In genomic region chr3:150443331-150443741, GRCh38 we compare ENCODE assay signal across 19 cellular contexts. TPM values are rescaled to one million over a fixed set of nuclear protein-coding genes. Genes with fewer than 3 reads are reported as not detected.
DNase-seq lines count a peak whose midpoint lies in the region; FAIRE-seq and TF ChIP-seq lines count a peak whose summit lies in the region.
"Had no signal": no experiment of that assay in that cellular context is flagged by ENCODE, and none has a peak within 500 bp of the region (broad histone marks: within the 10 kb centered on the region; RNA-seq: fewer than 3 reads in every experiment).

No MANE protein-coding gene starts in this region.

- no peak overlapping the region for H3K4me3 ChIP-seq in endothelial cell of umbilical vein (replicated peaks in 1 of 3; ENCODE audit: insufficient read depth in 1 of 3, low read depth in 1 of 3, low read length in 3 of 3)
- peak overlapping the region; percentile 1 for H3K4me3 ChIP-seq in osteoblast (ENCODE audit: insufficient read depth, low read length)
- no peak overlapping the region for H3K4me3 ChIP-seq in dorsolateral prefrontal cortex
- no peak overlapping the region for H3K4me3 ChIP-seq in suprapubic skin
- H3K4me3 ChIP-seq: right lobe of liver, SK-N-MC, uterus had no signal

- DNase-seq in ELR (ENCODE audit: low read depth) (peak; percentile 65), RPMI7951 (ENCODE audit: low read depth) (peak; percentile 21), endothelial cell of umbilical vein (ENCODE audit: low read depth, low spot score) (no peak), osteoblast (ENCODE audit: insufficient read length, low spot score, missing footprints) (no peak), dorsolateral prefrontal cortex (no peak), cortex of kidney (lab: John Stamatoyannopoulos, UW) (no peak), suprapubic skin (ENCODE audit: low spot score in 2 of 2) (no peak), NCI-H1417 treated with DMSO at 0.1 percent for 48 hours (lab: John Stamatoyannopoulos, UW) (no peak)
- DNase-seq: activated gamma-delta T cell treated with Interleukin-2 at 50 U/mL for 16 hours; CD8-positive, alpha-beta memory T cell; NCI-H1105; NCI-H526; occipital lobe; right lobe of liver; stimulated activated CD4-positive, alpha-beta T cell treated with anti-CD3 and anti-CD28 coated beads, Interleukin-1b, Interleukin-23, amount 100 ng/mL, for 48 hours; uterus had no signal

- CTCF ChIA-PET in endothelial cell of umbilical vein (lab: Charles Lee): interaction anchor here (1.7 kb wide), 1 partner anchor 11 kb away, joined by 4 read pairs; no protein-coding TSS in a partner anchor

- no TSS peak for BruUV-seq in endothelial cell of umbilical vein (replicated peaks; lab: Mats Ljungman, UMichigan)

- TF ChIP-seq POLR2A in endothelial cell of umbilical vein (IDR thresholded peaks at IDR 0.05; ENCODE audit: low read depth, low read length) (no peak), suprapubic skin (IDR thresholded peaks at IDR 0.05) (no peak)

- H3K4me1 ChIP-seq in endothelial cell of umbilical vein (ENCODE audit: control insufficient read depth, extremely low read depth, insufficient read depth, low read length) (peaks cover 49% of the 10 kb centered on the region), osteoblast (ENCODE audit: insufficient read depth, low read length) (peaks cover 44% of the 10 kb centered on the region), suprapubic skin (peaks cover 12% of the 10 kb centered on the region)

- no peaks in the 10 kb centered on the region for H3K9me3 ChIP-seq in endothelial cell of umbilical vein (replicated peaks; ENCODE audit: control insufficient read depth, insufficient read depth, low read length)
- H3K9me3 ChIP-seq in osteoblast (ENCODE audit: low read depth, low read length): no peaks in the 10 kb centered on the region
- no peaks in the 10 kb centered on the region for H3K9me3 ChIP-seq in suprapubic skin
- H3K9me3 ChIP-seq: right lobe of liver, uterus had no signal

- H3K9ac ChIP-seq in endothelial cell of umbilical vein (replicated peaks; ENCODE audit: extremely low read depth, insufficient read depth, low read length): no peak overlapping the region
- H3K9ac ChIP-seq: KMS-11 had no signal

- H3K27me3 ChIP-seq in endothelial cell of umbilical vein (ENCODE audit: control insufficient read depth in 2 of 2, insufficient read depth in 2 of 2, low read length in 2 of 2) (no peaks in the 10 kb centered on the region), osteoblast (ENCODE audit: insufficient read depth, low read length) (no peaks in the 10 kb centered on the region), dorsolateral prefrontal cortex (no peaks in the 10 kb centered on the region), suprapubic skin (no peaks in the 10 kb centered on the region)
- H3K27me3 ChIP-seq: right lobe of liver, uterus had no signal

- TF ChIP-seq EP300 in suprapubic skin (IDR thresholded peaks at IDR 0.05): no peak

- no peak overlapping the region for H2AFZ ChIP-seq in endothelial cell of umbilical vein (ENCODE audit: low read depth, low read length)
- no peak overlapping the region for H2AFZ ChIP-seq in osteoblast (ENCODE audit: low read length)

- 89% methylated on average over 2 of the region's 2 CpGs for WGBS in suprapubic skin

- H3K4me2 ChIP-seq in endothelial cell of umbilical vein (ENCODE audit: insufficient read depth, low read length) (no peak overlapping the region), osteoblast (ENCODE audit: insufficient read depth, low read length) (peak overlapping the region; percentile 6)
- H3K4me2 ChIP-seq: KMS-11 had no signal

- H3K9me1 ChIP-seq in endothelial cell of umbilical vein (replicated peaks; ENCODE audit: control insufficient read depth, extremely low read depth, insufficient read depth, low read length): no peaks in the 10 kb centered on the region

- H4K20me1 ChIP-seq in endothelial cell of umbilical vein (replicated peaks; ENCODE audit: control insufficient read depth, extremely low read depth, insufficient read depth, low read length): peaks cover 8% of the 10 kb centered on the region
- peaks cover 46% of the 10 kb centered on the region for H4K20me1 ChIP-seq in osteoblast (ENCODE audit: insufficient read depth, low read length)

- H3K79me2 ChIP-seq in endothelial cell of umbilical vein (ENCODE audit: control insufficient read depth, insufficient read depth, low read length) (peaks cover 86% of the 10 kb centered on the region), osteoblast (ENCODE audit: insufficient read depth, low read length) (peaks cover 94% of the 10 kb centered on the region)

- intact Hi-C loops in endothelial cell of umbilical vein (cut with micrococcal nuclease) (no loop called here), dorsolateral prefrontal cortex (cut with DNase I) (no loop called here)

- no peak for FAIRE-seq in endothelial cell of umbilical vein (lab: Jason Lieb, UNC)
- FAIRE-seq: GM19239 had no signal

- dilution Hi-C loops in endothelial cell of umbilical vein (cut with MboI; ENCODE audit: extremely low pct_ligation_motif_present, low sequenced_read_pairs): no loop called here

- H3K36me3 ChIP-seq in endothelial cell of umbilical vein (ENCODE audit: control insufficient read depth in 2 of 2, extremely low read depth in 1 of 2, insufficient read depth in 2 of 2, low read length in 2 of 2) (peaks cover 2 to 3% of the 10 kb centered on the region in 2 experiments), osteoblast (ENCODE audit: insufficient read depth, low read length) (peaks cover 7% of the 10 kb centered on the region), suprapubic skin (no peaks in the 10 kb centered on the region)
- H3K36me3 ChIP-seq: right lobe of liver, uterus had no signal

- no peak overlapping the region for H3K27ac ChIP-seq in endothelial cell of umbilical vein (ENCODE audit: insufficient read depth, low read depth, low read length)
- H3K27ac ChIP-seq in osteoblast (ENCODE audit: low read depth, low read length): peak overlapping the region; percentile 46
- H3K27ac ChIP-seq in dorsolateral prefrontal cortex: peak overlapping the region in 1 of 59 donors; percentile 3
- H3K27ac ChIP-seq in suprapubic skin: no peak overlapping the region
- H3K27ac ChIP-seq: KMS-11, right lobe of liver, SK-N-MC, uterus had no signal

- TF ChIP-seq CTCF in endothelial cell of umbilical vein (IDR thresholded peaks at IDR 0.05; ENCODE audit: extremely low read depth in 1 of 2, insufficient read depth in 1 of 2, low read depth in 1 of 2, low read length in 2 of 2) (no peak), osteoblast (IDR thresholded peaks at IDR 0.05; ENCODE audit: extremely low read depth, low read depth, low read length) (no peak), dorsolateral prefrontal cortex (IDR thresholded peaks at IDR 0.05 in 54 of 56, conservative IDR thresholded peaks at IDR 0.05 in 2 of 56; ENCODE audit: low read depth in 1 of 56, partially characterized antibody in 56 of 56) (no peak), suprapubic skin (IDR thresholded peaks at IDR 0.05) (no peak)

- POLR2A ChIA-PET in endothelial cell of umbilical vein (lab: Charles Lee): no interaction called here

TF ChIP-seq in endothelial cell of umbilical vein, 7 proteins besides CTCF, POLR2A, EP300 and RAD21:
- TF ChIP-seq EZH2 (IDR thresholded peaks at IDR 0.05; ENCODE audit: borderline replicate concordance, low read depth, low read length, severe bottlenecking): no peak
- TF ChIP-seq MYC (IDR thresholded peaks at IDR 0.05; ENCODE audit: low read depth, low read length): no peak
- peak; percentile 24 for TF ChIP-seq JUN (IDR thresholded peaks at IDR 0.05; ENCODE audit: borderline replicate concordance, insufficient read depth, insufficient read length, low read depth)
- no peak for TF ChIP-seq FOS (IDR thresholded peaks at IDR 0.05; ENCODE audit: borderline replicate concordance, insufficient read depth, low read length)
TF ChIP-seq in endothelial cell of umbilical vein: peak in this region for 1.

RNA-seq across cellular contexts. Expression of gene TSC22D2, which starts 35.2 kb away (rescaled TPM):
- 6.2 and 8.9 TPM in 2 replicates for total RNA-seq in RPMI7951 (2014; rRNA removed; shearing (Covaris generic))
- total RNA-seq in endothelial cell of umbilical vein (43.9 and 50.9 TPM in 2 replicates), osteoblast (13.4 and 15.3 TPM in 2 replicates), dorsolateral prefrontal cortex (10 to 100 TPM; 32.6 to 65.1 (median 45.0) TPM), suprapubic skin (10 to 100 TPM; 13.2 to 19.5 (median 16.4) TPM)
- polyA plus RNA-seq in endothelial cell of umbilical vein: 5.9 and 7.6 TPM in 2 replicates
- polyA plus RNA-seq in endothelial cell of umbilical vein (2011; cell fraction: cytosol; rRNA removed): 11.3 and 11.7 TPM in 2 replicates
- polyA plus RNA-seq in endothelial cell of umbilical vein (2011; cell fraction: nucleus; rRNA removed): 45.7 and 53.1 TPM in 2 replicates
- 22.3 and 30.9 TPM in 2 replicates for polyA plus RNA-seq in endothelial cell of umbilical vein (2012)
- 23.5 and 31.4 TPM in 2 replicates for polyA minus RNA-seq in endothelial cell of umbilical vein
- 22.4 TPM for polyA minus RNA-seq in endothelial cell of umbilical vein (2011; cell fraction: cytosol; rRNA and poly(A)+ RNA removed)
- polyA minus RNA-seq in endothelial cell of umbilical vein (2011; cell fraction: nucleus; rRNA and poly(A)+ RNA removed): 135 and 141 TPM in 2 replicates

Comparison
In these comparisons a context has a peak if more than half of its experiments do, and no peak if none do; other contexts are left out.
1. DNase-seq: peak in ELR (single experiment) and RPMI7951 (single experiment); none in endothelial cell of umbilical vein (single experiment), osteoblast (single experiment), dorsolateral prefrontal cortex (0 of 10), cortex of kidney (single experiment), suprapubic skin (0 of 2) and NCI-H1417 treated with DMSO at 0.1 percent for 48 hours (single experiment).